13 cellular contexts compared by ENCODE assay signal in genomic region chr16:22634913-22635312, GRCh38.
DNase-seq lines count a peak whose midpoint lies in the region; ATAC-seq lines count a peak whose summit lies in the region.
"Had no signal": no experiment of that assay in that cellular context is flagged by ENCODE, and none has a peak within 500 bp of the region (broad histone marks: within the 10 kb centered on the region; RNA-seq: fewer than 3 reads in every experiment).

No MANE protein-coding gene starts in this region.

- H2AFZ ChIP-seq in mesenchymal stem cell (ENCODE audit: low read depth, low read length) = no peak overlapping the region

- no peak overlapping the region for H2AK5ac ChIP-seq in mesenchymal stem cell (ENCODE audit: low read length, severe bottlenecking)

- no peaks in the 10 kb centered on the region for H3K9me3 ChIP-seq in NT2/D1 (ENCODE audit: insufficient read depth, low read length)
- peaks cover 6% of the 10 kb centered on the region for H3K9me3 ChIP-seq in mesenchymal stem cell (ENCODE audit: control insufficient read depth, low read length)
- peaks cover 4% of the 10 kb centered on the region; the same call in 1 of the 2 replicates for H3K9me3 ChIP-seq in MG63

- H3K36me3 ChIP-seq in H7 (replicated peaks; ENCODE audit: control insufficient read depth, insufficient read depth, low read length) (no peaks in the 10 kb centered on the region), NT2/D1 (ENCODE audit: insufficient read depth, insufficient read length, low read length) (no peaks in the 10 kb centered on the region), mesenchymal stem cell (ENCODE audit: control insufficient read depth in 1 of 2, insufficient read depth in 2 of 2, low read depth in 1 of 2, low read length in 2 of 2) (no peaks in the 10 kb centered on the region), MG63 (no peaks in the 10 kb centered on the region)
- H3K36me3 ChIP-seq: BLaER1 treated with 17β-estradiol and CSF1 and Interleukin-3, amounts not matched to agents 10 nM and 100 nM had no signal

- no peak overlapping the region for H3K27ac ChIP-seq in mesenchymal stem cell (ENCODE audit: low read length, poor library complexity, severe bottlenecking)
- H3K27ac ChIP-seq: BLaER1 treated with 17β-estradiol and CSF1 and Interleukin-3, amounts not matched to agents 10 nM and 100 nM had no signal

- H2BK12ac ChIP-seq in mesenchymal stem cell (ENCODE audit: low read length in 2 of 2) = no peak overlapping the region

- peak overlapping the region; percentile 18 for H4K91ac ChIP-seq in mesenchymal stem cell (ENCODE audit: low read length)

- no peak overlapping the region for H2BK5ac ChIP-seq in mesenchymal stem cell (ENCODE audit: low read depth, low read length, poor library complexity, severe bottlenecking)

- H3K27me3 ChIP-seq in H7 (ENCODE audit: control insufficient read depth, insufficient read depth, low read length) (no peaks in the 10 kb centered on the region), NT2/D1 (ENCODE audit: insufficient read depth, insufficient read length) (no peaks in the 10 kb centered on the region), mesenchymal stem cell (ENCODE audit: control insufficient read depth in 1 of 2, insufficient read depth in 1 of 2, low read length in 2 of 2) (peaks cover 0 to 6% of the 10 kb centered on the region in 2 experiments), MG63 (0 out of 2 replicates have a peak, but pooled peaks cover 4% of the 10 kb centered on the region)
- H3K27me3 ChIP-seq: BLaER1 treated with 17β-estradiol and CSF1 and Interleukin-3, amounts not matched to agents 10 nM and 100 nM had no signal

- H3K4me2 ChIP-seq in mesenchymal stem cell (ENCODE audit: low read length, poor library complexity, severe bottlenecking) = no peak overlapping the region

- DNase-seq in H7 = peak; percentile 67
- peak; percentile 93 for DNase-seq in NT2/D1 (ENCODE audit: low read depth, low spot score)
- DNase-seq in iPS DF 4.7 (ENCODE audit: extremely low read depth, low spot score) = peak; percentile 88
- DNase-seq in mesenchymal stem cell = no peak
- DNase-seq in MG63 = no peak
- DNase-seq: DMS79 treated with DMSO at 0.1 percent for 48 hours, HFFc6, NCI-H1105, NCI-H1694 had no signal

- no peak overlapping the region for H3K23ac ChIP-seq in mesenchymal stem cell (ENCODE audit: low read length in 2 of 2)

- ATAC-seq in GM18861 (IDR thresholded peaks at IDR 0.05; ENCODE audit: unreplicated experiment) = no peak
- ATAC-seq in GM21529 (IDR thresholded peaks at IDR 0.05; ENCODE audit: unreplicated experiment) = no peak
- ATAC-seq: Right ventricle myocardium inferior had no signal

- no peak overlapping the region for H3K14ac ChIP-seq in mesenchymal stem cell (ENCODE audit: low read length in 2 of 2)

- H2BK120ac ChIP-seq in mesenchymal stem cell (ENCODE audit: low read depth, low read length) = no peak overlapping the region

- H3K4me3 ChIP-seq in H7 (ENCODE audit: insufficient read depth, low read depth, low read length) = no peak overlapping the region
- H3K4me3 ChIP-seq in NT2/D1 (ENCODE audit: insufficient read length, low read depth) = no peak overlapping the region
- no peak overlapping the region for H3K4me3 ChIP-seq in mesenchymal stem cell (ENCODE audit: insufficient read depth in 1 of 2, low read depth in 1 of 2, low read length in 2 of 2)
- H3K4me3 ChIP-seq in MG63 = no peak overlapping the region
- H3K4me3 ChIP-seq: BLaER1 treated with 17β-estradiol and CSF1 and Interleukin-3, amounts not matched to agents 10 nM and 100 nM had no signal

- H3K9ac ChIP-seq in NT2/D1 (ENCODE audit: insufficient read length, low read depth) = no peak overlapping the region
- no peak overlapping the region for H3K9ac ChIP-seq in mesenchymal stem cell (ENCODE audit: low read length)
- H3K9ac ChIP-seq: BLaER1 treated with 17β-estradiol and CSF1 and Interleukin-3, amounts not matched to agents 10 nM and 100 nM had no signal

- H3K4ac ChIP-seq in mesenchymal stem cell (ENCODE audit: low read depth in 1 of 2, low read length in 2 of 2) = no peak overlapping the region

- no peak overlapping the region for H3K18ac ChIP-seq in mesenchymal stem cell (ENCODE audit: low read depth in 1 of 2, low read length in 2 of 2)

- no peak overlapping the region for H4K8ac ChIP-seq in mesenchymal stem cell (ENCODE audit: low read length)

- H3K79me1 ChIP-seq in mesenchymal stem cell (replicated peaks; ENCODE audit: low read length, poor library complexity, severe bottlenecking) = no peaks in the 10 kb centered on the region

- H3K4me1 ChIP-seq in NT2/D1 (ENCODE audit: insufficient read depth, insufficient read length) (peaks cover 2% of the 10 kb centered on the region), mesenchymal stem cell (ENCODE audit: control insufficient read depth, insufficient read depth, low read depth, low read length) (no peaks in the 10 kb centered on the region)

- no peak overlapping the region for H2BK15ac ChIP-seq in mesenchymal stem cell (ENCODE audit: low read depth, poor library complexity, severe bottlenecking)

Comparison
In these comparisons a context has a peak if more than half of its experiments do, and no peak if none do; other contexts are left out.
1. DNase-seq: peak in H7 (single experiment), NT2/D1 (single experiment) and iPS DF 4.7 (single experiment); none in mesenchymal stem cell (single experiment) and MG63 (single experiment).